In the genomic region with DNA sequence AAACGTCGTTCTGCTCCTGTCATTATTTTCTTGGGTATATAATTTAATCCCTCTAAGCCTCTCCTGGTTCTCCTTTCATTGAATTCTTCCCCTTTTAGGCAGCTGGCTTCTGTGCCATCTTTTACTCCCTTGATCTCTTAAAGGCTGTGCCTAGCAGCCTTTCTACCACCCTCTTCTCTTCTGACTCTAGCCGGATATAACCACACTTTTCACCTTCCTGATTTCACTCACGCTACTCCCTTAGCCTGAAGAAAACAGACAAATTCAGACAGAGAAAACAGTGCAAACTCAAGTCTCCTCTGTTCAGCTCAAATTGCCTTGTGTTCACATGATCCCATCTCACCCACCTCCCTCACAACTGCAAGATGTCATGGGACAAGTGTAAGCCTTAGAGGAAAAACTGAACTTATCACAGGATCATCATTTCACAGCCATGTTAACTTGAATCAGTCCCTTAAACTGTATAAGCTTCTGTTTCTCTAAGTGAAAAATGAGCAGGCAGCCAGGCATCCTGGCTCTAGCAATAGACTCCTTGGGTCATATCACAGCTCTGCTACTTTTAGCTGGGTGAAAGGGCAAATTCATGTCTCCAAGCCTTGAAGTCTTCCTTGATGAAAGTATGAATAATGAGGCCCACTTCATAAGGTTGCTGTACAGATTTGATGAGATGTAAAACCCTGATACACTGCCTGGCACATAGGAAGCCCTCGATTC, we compare ENCODE assay signal across 16 cellular contexts.
DNase-seq lines count a peak whose midpoint lies in the region; ATAC-seq, FAIRE-seq and TF ChIP-seq lines count a peak whose summit lies in the region.
"Had no signal": no experiment of that assay in that cellular context is flagged by ENCODE, and none has a peak within 500 bp of the region (broad histone marks: within the 10 kb centered on the region; RNA-seq: fewer than 3 reads in every experiment).

No MANE protein-coding gene starts in this region.

- no peak for TF ChIP-seq CTCF in IMR-90 (conservative IDR thresholded peaks at IDR 0.05; ENCODE audit: low read depth, low read length)
- TF ChIP-seq CTCF in WERI-Rb-1 (IDR thresholded peaks at IDR 0.05; ENCODE audit: low read depth, low read length), result no peak
- TF ChIP-seq CTCF in GM13976 (IDR thresholded peaks at IDR 0.05; ENCODE audit: borderline replicate concordance, control extremely low read depth, extremely low read depth, insufficient read depth, missing control alignments), result no peak

- no peak overlapping the region for H3K9ac ChIP-seq in IMR-90 (ENCODE audit: low read depth, low read length)

- intact Hi-C loops in IMR-90 (cut with micrococcal nuclease), result no loop called here

- peaks cover 4% of the 10 kb centered on the region for H3K4me1 ChIP-seq in IMR-90 (ENCODE audit: control insufficient read depth, insufficient read depth, low read length)
- H3K4me1 ChIP-seq: BE2C, psoas muscle had no signal

- H4K20me1 ChIP-seq in IMR-90 (ENCODE audit: insufficient read depth, low read length), result no peaks in the 10 kb centered on the region

- TF ChIP-seq POLR2A in GM12892 (IDR thresholded peaks at IDR 0.05; ENCODE audit: low read depth, low read length) (no peak), IMR-90 (IDR thresholded peaks at IDR 0.05; ENCODE audit: low read depth, low read length) (no peak)

- H4K91ac ChIP-seq in IMR-90 (ENCODE audit: insufficient read depth, low read depth, low read length), result no peak overlapping the region

- ATAC-seq in GM21526 (IDR thresholded peaks at IDR 0.05; ENCODE audit: low FRiP score, unreplicated experiment), result peak; percentile 56
- ATAC-seq in IMR-90 (ENCODE audit: low read depth), result peak; percentile 59
- ATAC-seq in activated T-cell treated with anti-CD3 and anti-CD28 coated beads, Interleukin-2, amount 50 U/mL, for 4 hours, result no peak
- ATAC-seq: psoas muscle had no signal

- no peak overlapping the region for H3K23ac ChIP-seq in IMR-90 (ENCODE audit: low read depth, low read length)

- in situ Hi-C loops in IMR-90 (cut with MboI; ENCODE audit: low sequenced_read_pairs), result no loop called here
- in situ Hi-C loops in GM13976 (cut with MboI; ENCODE audit: low sequenced_read_pairs, unreplicated experiment), result no loop called here

- H3K9me3 ChIP-seq in IMR-90 (ENCODE audit: control insufficient read depth, insufficient read depth, low read length) (no peaks in the 10 kb centered on the region), WERI-Rb-1 (ENCODE audit: severe bottlenecking) (no peaks in the 10 kb centered on the region)
- H3K9me3 ChIP-seq: BE2C, psoas muscle, thoracic aorta had no signal

- H3K27me3 ChIP-seq in IMR-90 (ENCODE audit: control insufficient read depth, insufficient read depth, low read length) (no peaks in the 10 kb centered on the region), WERI-Rb-1 (ENCODE audit: insufficient read depth, low read depth, severe bottlenecking) (no peaks in the 10 kb centered on the region)
- H3K27me3 ChIP-seq: BE2C had no signal

- H3K36me3 ChIP-seq in IMR-90 (ENCODE audit: control insufficient read depth, insufficient read depth, low read length) (no peaks in the 10 kb centered on the region), WERI-Rb-1 (no peaks in the 10 kb centered on the region)
- H3K36me3 ChIP-seq: BE2C, thoracic aorta had no signal

- peak; percentile 56 for FAIRE-seq in GM12892 (lab: Jason Lieb, UNC)

- no peak overlapping the region for H2AFZ ChIP-seq in IMR-90 (replicated peaks; ENCODE audit: low read length, poor library complexity)

- H2BK5ac ChIP-seq in IMR-90 (ENCODE audit: low read depth, low read length, poor library complexity, severe bottlenecking), result no peak overlapping the region

- POLR2A ChIA-PET in IMR-90 (lab: Charles Lee; ENCODE audit: unreplicated experiment), result no interaction called here

- H3K27ac ChIP-seq in IMR-90 (ENCODE audit: insufficient read depth, low read length), result no peak overlapping the region
- no peak overlapping the region for H3K27ac ChIP-seq in WERI-Rb-1
- H3K27ac ChIP-seq: coronary artery, psoas muscle, SK-N-MC, thoracic aorta had no signal

- CTCF ChIA-PET in IMR-90 (lab: Yijun Ruan, JAX), result no interaction called here

- H2BK120ac ChIP-seq in IMR-90 (ENCODE audit: low read depth, low read length), result no peak overlapping the region; the same call in 1 of the 2 replicates

- no TSS peak for BruUV-seq in IMR-90 (replicated peaks; lab: Mats Ljungman, UMichigan)

- H3K9me1 ChIP-seq in IMR-90 (ENCODE audit: insufficient read depth, low read length), result no peaks in the 10 kb centered on the region

- H3K27me3 Mint-ChIP-seq in activated T-cell treated with anti-CD3 and anti-CD28 coated beads, Interleukin-2, amount 50 U/mL, for 4 hours (ENCODE audit: low read depth), result peaks cover 2% of the 10 kb centered on the region
- H3K27me3 Mint-ChIP-seq: activated CD4-positive, alpha-beta T cell treated with anti-CD3 and anti-CD28 coated beads, Interleukin-2, amount 10 ng/mL, durations not matched to agents 24 days and 14 days; activated naive CD8-positive, alpha-beta T cell had no signal

- no peak overlapping the region for H3K4ac ChIP-seq in IMR-90 (ENCODE audit: low read depth, low read length)

- H3K18ac ChIP-seq in IMR-90 (ENCODE audit: low read depth, low read length), result peak overlapping the region; percentile 69; the same call in 1 of the 2 replicates

- H3K79me1 ChIP-seq in IMR-90 (ENCODE audit: low read depth in 1 of 2, low read length in 2 of 2), result no peaks in the 10 kb centered on the region

- dilution Hi-C loops in IMR-90 (cut with HindIII; ENCODE audit: low sequenced_read_pairs, unreplicated experiment), result no loop called here

- H3K9me3 Mint-ChIP-seq in activated T-cell treated with anti-CD3 and anti-CD28 coated beads, Interleukin-2, amount 50 U/mL, for 4 hours, result no peaks in the 10 kb centered on the region
- H3K9me3 Mint-ChIP-seq: activated CD4-positive, alpha-beta T cell treated with anti-CD3 and anti-CD28 coated beads, Interleukin-2, amount 10 ng/mL, durations not matched to agents 24 days and 14 days had no signal

- H2BK20ac ChIP-seq in IMR-90 (ENCODE audit: low read depth, low read length), result no peak overlapping the region

- no peak overlapping the region for H2BK15ac ChIP-seq in IMR-90 (ENCODE audit: low read depth, low read length)

- 0 out of 2 replicates have a peak overlapping the region, but pooled peaks have one; percentile 7 for H4K5ac ChIP-seq in IMR-90 (ENCODE audit: low read depth, low read length)

- no peak overlapping the region for H3K4me3 ChIP-seq in IMR-90 (ENCODE audit: insufficient read depth, low read depth, low read length)
- H3K4me3 ChIP-seq in WERI-Rb-1 (ENCODE audit: low read depth, low read length), result no peak overlapping the region
- H3K4me3 ChIP-seq: coronary artery, psoas muscle, SK-N-MC, thoracic aorta had no signal

- TF ChIP-seq RAD21 in IMR-90 (IDR thresholded peaks at IDR 0.05; ENCODE audit: low read length), result no peak

- H3K56ac ChIP-seq in IMR-90 (ENCODE audit: extremely low read depth, insufficient read depth, low read length), result no peak overlapping the region

- no peak for DNase-seq in GM12892 (ENCODE audit: insufficient read length)
- no peak for DNase-seq in IMR-90
- peak; percentile 64 for DNase-seq in foreskin melanocyte
- no peak for DNase-seq in WERI-Rb-1
- DNase-seq in activated effector memory CD4-positive, alpha-beta T cell treated with anti-CD3 and anti-CD28 coated beads, Interleukin-2, amount 50 U/mL, for 16 hours, result no peak
- no peak for DNase-seq in activated T-cell treated with anti-CD3 and anti-CD28 coated beads, Interleukin-2, amount 50 U/mL, for 4 hours
- DNase-seq in GM13976 (ENCODE audit: low spot score), result no peak
- DNase-seq: activated CD4-positive, alpha-beta T cell treated with anti-CD3 and anti-CD28 coated beads, Interleukin-2, amount 10 ng/mL, durations not matched to agents 24 days and 14 days; BE2C; NCI-H510A treated with DMSO at 0.1 percent for 48 hours; psoas muscle had no signal

- no peak overlapping the region for H4K8ac ChIP-seq in IMR-90 (ENCODE audit: low read depth in 2 of 2, low read length in 2 of 2)

- peak overlapping the region; percentile 65; the same call in 1 of the 2 replicates for H3K14ac ChIP-seq in IMR-90 (replicated peaks; ENCODE audit: low read depth, low read length)

- H3K4me3 Mint-ChIP-seq in activated T-cell treated with anti-CD3 and anti-CD28 coated beads, Interleukin-2, amount 50 U/mL, for 4 hours, result no peak overlapping the region
- H3K4me3 Mint-ChIP-seq: activated CD4-positive, alpha-beta T cell treated with anti-CD3 and anti-CD28 coated beads, Interleukin-2, amount 10 ng/mL, durations not matched to agents 24 days and 14 days; activated naive CD8-positive, alpha-beta T cell had no signal

- 80% methylated on average over 2 of the region's 5 CpGs; no CpG with 5 or more reads in 1 of the 2 experiments for WGBS in IMR-90 (ENCODE audit: extremely low coverage in 2 of 2, insufficient read length in 1 of 2), 2 experiments

- H3K4me2 ChIP-seq in IMR-90 (ENCODE audit: low read depth, low read length), result no peak overlapping the region

- no peak overlapping the region for H2AK9ac ChIP-seq in IMR-90 (replicated peaks; ENCODE audit: low read depth, low read length, poor library complexity)

- H3K4me1 Mint-ChIP-seq in activated T-cell treated with anti-CD3 and anti-CD28 coated beads, Interleukin-2, amount 50 U/mL, for 4 hours (ENCODE audit: low read depth), result peaks cover 2% of the 10 kb centered on the region

- H3K36me3 Mint-ChIP-seq in activated T-cell treated with anti-CD3 and anti-CD28 coated beads, Interleukin-2, amount 50 U/mL, for 4 hours (ENCODE audit: insufficient read depth), result no peaks in the 10 kb centered on the region
- H3K36me3 Mint-ChIP-seq: activated naive CD8-positive, alpha-beta T cell had no signal

- no peak overlapping the region for H2AK5ac ChIP-seq in IMR-90 (ENCODE audit: low read depth, low read length)

TF ChIP-seq in IMR-90, 13 proteins besides CTCF, POLR2A, EP300 and RAD21:
- no peak for TF ChIP-seq MAFK (IDR thresholded peaks at IDR 0.05; ENCODE audit: low read depth, low read length)
- TF ChIP-seq BHLHE40 (IDR thresholded peaks at IDR 0.05; ENCODE audit: low read depth, low read length), result no peak
- TF ChIP-seq RCOR1 (IDR thresholded peaks at IDR 0.05; ENCODE audit: insufficient replicate concordance, low read length), result no peak
- no peak for TF ChIP-seq SMC3 (IDR thresholded peaks at IDR 0.05; ENCODE audit: low read depth, low read length)
- no peak for TF ChIP-seq CEBPB (IDR thresholded peaks at IDR 0.05; ENCODE audit: low read depth, low read length)
- no peak for TF ChIP-seq FOS (IDR thresholded peaks at IDR 0.05; ENCODE audit: low read depth, low read length)
- TF ChIP-seq MAZ (IDR thresholded peaks at IDR 0.05; ENCODE audit: borderline replicate concordance, low read depth, low read length), result no peak
- TF ChIP-seq NFE2L2 (IDR thresholded peaks at IDR 0.05; ENCODE audit: low read depth, low read length), result no peak
- TF ChIP-seq CHD1 (IDR thresholded peaks at IDR 0.05; ENCODE audit: low read depth, low read length), result no peak

Comparison
In these comparisons a context has a peak if more than half of its experiments do, and no peak if none do; other contexts are left out.
1. ATAC-seq: peak in GM21526 (single experiment) and IMR-90 (single experiment); none in activated T-cell treated with anti-CD3 and anti-CD28 coated beads, Interleukin-2, amount 50 U/mL, for 4 hours (0 of 2).